ENCODE assay signal across 32 cellular contexts in the genomic region with DNA sequence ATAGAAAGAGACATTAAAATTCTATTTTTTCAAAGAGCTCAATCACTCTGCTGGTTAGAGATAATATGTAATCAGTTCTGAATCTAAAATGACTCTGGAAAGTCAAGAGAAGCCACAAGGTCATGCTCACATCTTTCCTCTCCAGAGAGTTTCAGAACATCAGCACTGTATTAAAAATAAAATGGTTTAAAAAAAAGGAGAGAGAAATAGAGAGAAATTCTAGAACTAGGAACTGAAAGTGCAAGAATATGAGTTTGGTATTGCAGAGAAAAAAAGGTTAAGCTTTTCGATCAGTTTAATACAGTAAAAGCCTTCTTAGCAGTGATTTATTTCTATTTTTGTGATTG. TPM values are rescaled to one million over a fixed set of nuclear protein-coding genes. Genes with fewer than 3 reads are reported as not detected.
DNase-seq lines count a peak whose midpoint lies in the region; ATAC-seq and TF ChIP-seq lines count a peak whose summit lies in the region.
"Had no signal": no experiment of that assay in that cellular context is flagged by ENCODE, and none has a peak within 500 bp of the region (broad histone marks: within the 10 kb centered on the region; RNA-seq: fewer than 3 reads in every experiment).

No MANE protein-coding gene starts in this region.

- no peaks in the 10 kb centered on the region for H4K20me1 ChIP-seq in BLaER1 treated with 17β-estradiol and CSF1 and Interleukin-3, amounts not matched to agents 10 nM and 100 nM
- no peaks in the 10 kb centered on the region for H4K20me1 ChIP-seq in OCI-LY7 (ENCODE audit: insufficient read depth, low read length)

- H3K36me3 ChIP-seq in BLaER1 treated with 17β-estradiol and CSF1 and Interleukin-3, amounts not matched to agents 10 nM and 100 nM = no peaks in the 10 kb centered on the region
- no peaks in the 10 kb centered on the region for H3K36me3 ChIP-seq in OCI-LY7 (ENCODE audit: insufficient read depth, low read length)
- H3K36me3 ChIP-seq: brain microvascular endothelial cell, transverse colon had no signal

- DNase-seq in OCI-LY7 (ENCODE audit: low spot score) = peak; percentile 30
- no peak for DNase-seq in NCI-H2107 treated with DMSO at 0.1 percent for 48 hours (lab: John Stamatoyannopoulos, UW; ENCODE audit: unreplicated experiment)
- no peak for DNase-seq in HUDEP-2 (lab: John Stamatoyannopoulos, UW; ENCODE audit: unreplicated experiment in 76 of 76)
- no peak for DNase-seq in GM13977 (ENCODE audit: low spot score)
- DNase-seq: activated CD4-positive, alpha-beta T cell treated with anti-CD3 and anti-CD28 coated beads for 36 hours; activated CD8-positive, alpha-beta T cell treated with anti-CD3 and anti-CD28 coated beads, Interleukin-2, amount 10 ng/mL, durations not matched to agents 7 days and 5 days; activated naive CD4-positive, alpha-beta T cell treated with anti-CD3 and anti-CD28 coated beads, Interleukin-2, amount 50 U/mL, for 16 hours; amygdala; brain microvascular endothelial cell; CD4-positive, alpha-beta memory T cell; cerebellar nuclear complex; dermis blood vessel endothelial cell; endodermal cell; left ventricle myocardium superior; midbrain; naive thymus-derived CD8-positive, alpha-beta T cell; NCI-H2029; NCI-H524; psoas muscle; SHP77 treated with DMSO at 0.1 percent for 48 hours; stimulated activated CD4-positive, alpha-beta T cell treated with anti-CD3 and anti-CD28 coated beads, Interleukin-4, amount 100 ng/mL, for 1 hour; transverse colon had no signal

- peaks cover 9 to 24% (median 20%) of the 10 kb centered on the region in 10 experiments for H3K4me1 ChIP-seq in BLaER1 treated with 17β-estradiol and CSF1 and Interleukin-3, amounts not matched to agents 10 nM and 100 nM
- H3K4me1 ChIP-seq in OCI-LY7 (ENCODE audit: insufficient read depth, low read length, poor library complexity, severe bottlenecking) = peaks cover 24% of the 10 kb centered on the region
- H3K4me1 ChIP-seq: A549 had no signal

- H3K9ac ChIP-seq in BLaER1 treated with 17β-estradiol and CSF1 and Interleukin-3, amounts not matched to agents 10 nM and 100 nM = no peak overlapping the region

- no peaks in the 10 kb centered on the region for H3K9me2 ChIP-seq in OCI-LY7 (ENCODE audit: insufficient read depth, low read length)

- POLR2A ChIA-PET in OCI-LY7 (lab: Charles Lee) = interaction anchor here (0.6 to 8.3 kb wide), 10 partner anchors 9 to 160 kb away, joined by 3 to 62 read pairs (median 4); no protein-coding TSS in a partner anchor

- BruUV-seq in OCI-LY7 (replicated peaks; lab: Mats Ljungman, UMichigan) = no TSS peak

- H2AFZ ChIP-seq in OCI-LY7 (ENCODE audit: low read length) = peak overlapping the region; percentile 40

- no peak overlapping the region for H3K27ac ChIP-seq in BLaER1 treated with 17β-estradiol and CSF1 and Interleukin-3, amounts not matched to agents 10 nM and 100 nM
- H3K27ac ChIP-seq in OCI-LY7 (ENCODE audit: low read depth, low read length, poor library complexity, severe bottlenecking) = no peak overlapping the region
- H3K27ac ChIP-seq: A549, brain microvascular endothelial cell, psoas muscle, transverse colon had no signal

- intact Hi-C loops in OCI-LY7 (cut with micrococcal nuclease; ENCODE audit: unreplicated experiment) = no loop called here

- no peaks in the 10 kb centered on the region for H3K27me3 ChIP-seq in BLaER1 treated with 17β-estradiol and CSF1 and Interleukin-3, amounts not matched to agents 10 nM and 100 nM
- H3K27me3 ChIP-seq: transverse colon had no signal

- ATAC-seq in GM18511 (IDR thresholded peaks at IDR 0.05; ENCODE audit: unreplicated experiment) (peak; percentile 80), HG03066 (IDR thresholded peaks at IDR 0.05; ENCODE audit: low read depth, unreplicated experiment) (peak; percentile 66), HG03135 (IDR thresholded peaks at IDR 0.05; ENCODE audit: unreplicated experiment) (no peak)
- ATAC-seq: A549; activated CD4-positive, alpha-beta T cell treated with anti-CD3 and anti-CD28 coated beads for 36 hours; activated CD8-positive, alpha-beta T cell treated with anti-CD3 and anti-CD28 coated beads, Interleukin-2, amount 10 ng/mL, durations not matched to agents 7 days and 5 days; activated T-helper 17 cell treated with anti-CD3 and anti-CD28 coated beads, Interleukin-2, amount 50 U/mL, for 72 hours; esophagus mucosa; K562; left ventricle myocardium superior; naive thymus-derived CD8-positive, alpha-beta T cell; Panc1; psoas muscle; sciatic nerve had no signal

- no peaks in the 10 kb centered on the region for H3K79me2 ChIP-seq in OCI-LY7 (ENCODE audit: insufficient read depth, low read depth, low read length)

- no peak for TF ChIP-seq CTCF in OCI-LY7 (conservative IDR thresholded peaks at IDR 0.05; ENCODE audit: low read length)
- TF ChIP-seq CTCF in GM13977 (IDR thresholded peaks at IDR 0.05; ENCODE audit: extremely low read depth, insufficient read depth, missing control alignments) = no peak

- H3K9me3 ChIP-seq in BLaER1 treated with 17β-estradiol and CSF1 and Interleukin-3, amounts not matched to agents 10 nM and 100 nM (replicated peaks in 1 of 11) = no peaks in the 10 kb centered on the region
- H3K9me3 ChIP-seq in OCI-LY7 (ENCODE audit: low read length) = no peaks in the 10 kb centered on the region
- H3K9me3 ChIP-seq: A549, psoas muscle, transverse colon had no signal

- CTCF ChIA-PET in OCI-LY7 (lab: Charles Lee; ENCODE audit: unreplicated experiment) = interaction anchor here (0.5 kb wide), 1 partner anchor 8 kb away, joined by 3 read pairs; no protein-coding TSS in a partner anchor

- H3K4me2 ChIP-seq in BLaER1 treated with 17β-estradiol and CSF1 and Interleukin-3, amounts not matched to agents 10 nM and 100 nM = peak overlapping the region; percentile 18 to 62 (median 41); a peak in 19 of 22 replicates
- peak overlapping the region; percentile 68 for H3K4me2 ChIP-seq in OCI-LY7 (ENCODE audit: low read length)
- H3K4me2 ChIP-seq: A549 had no signal

- in situ Hi-C loops in GM13977 (cut with MboI; ENCODE audit: low pct_unique_long_range_greater_than_20kb, low sequenced_read_pairs, unreplicated experiment) = no loop called here

- no peak overlapping the region for H3K4me3 ChIP-seq in BLaER1 treated with 17β-estradiol and CSF1 and Interleukin-3, amounts not matched to agents 10 nM and 100 nM
- H3K4me3 ChIP-seq in OCI-LY7 (ENCODE audit: low read depth, low read length, poor library complexity, severe bottlenecking) = peak overlapping the region; percentile 3
- H3K4me3 ChIP-seq: A549, K562, psoas muscle, transverse colon had no signal

RNA-seq across cellular contexts. Expression of a gene that starts 44.0 kb away (rescaled TPM):
- 13.0 and 13.5 TPM in 2 replicates for total RNA-seq in OCI-LY7 (2014; rRNA removed; shearing (Covaris generic))
- 25.4 and 26.2 TPM in 2 replicates for total RNA-seq in OCI-LY7 (2022)
